In genomic region chr2:31986906-31987305, GRCh38 we compare ENCODE assay signal across 1 cellular context.
TF ChIP-seq lines count a peak whose summit lies in the region.

No MANE protein-coding gene starts in this region.

TF ChIP-seq in GM23338, 12 proteins besides CTCF, POLR2A, EP300 and RAD21:
- TF ChIP-seq, protein P1, sequence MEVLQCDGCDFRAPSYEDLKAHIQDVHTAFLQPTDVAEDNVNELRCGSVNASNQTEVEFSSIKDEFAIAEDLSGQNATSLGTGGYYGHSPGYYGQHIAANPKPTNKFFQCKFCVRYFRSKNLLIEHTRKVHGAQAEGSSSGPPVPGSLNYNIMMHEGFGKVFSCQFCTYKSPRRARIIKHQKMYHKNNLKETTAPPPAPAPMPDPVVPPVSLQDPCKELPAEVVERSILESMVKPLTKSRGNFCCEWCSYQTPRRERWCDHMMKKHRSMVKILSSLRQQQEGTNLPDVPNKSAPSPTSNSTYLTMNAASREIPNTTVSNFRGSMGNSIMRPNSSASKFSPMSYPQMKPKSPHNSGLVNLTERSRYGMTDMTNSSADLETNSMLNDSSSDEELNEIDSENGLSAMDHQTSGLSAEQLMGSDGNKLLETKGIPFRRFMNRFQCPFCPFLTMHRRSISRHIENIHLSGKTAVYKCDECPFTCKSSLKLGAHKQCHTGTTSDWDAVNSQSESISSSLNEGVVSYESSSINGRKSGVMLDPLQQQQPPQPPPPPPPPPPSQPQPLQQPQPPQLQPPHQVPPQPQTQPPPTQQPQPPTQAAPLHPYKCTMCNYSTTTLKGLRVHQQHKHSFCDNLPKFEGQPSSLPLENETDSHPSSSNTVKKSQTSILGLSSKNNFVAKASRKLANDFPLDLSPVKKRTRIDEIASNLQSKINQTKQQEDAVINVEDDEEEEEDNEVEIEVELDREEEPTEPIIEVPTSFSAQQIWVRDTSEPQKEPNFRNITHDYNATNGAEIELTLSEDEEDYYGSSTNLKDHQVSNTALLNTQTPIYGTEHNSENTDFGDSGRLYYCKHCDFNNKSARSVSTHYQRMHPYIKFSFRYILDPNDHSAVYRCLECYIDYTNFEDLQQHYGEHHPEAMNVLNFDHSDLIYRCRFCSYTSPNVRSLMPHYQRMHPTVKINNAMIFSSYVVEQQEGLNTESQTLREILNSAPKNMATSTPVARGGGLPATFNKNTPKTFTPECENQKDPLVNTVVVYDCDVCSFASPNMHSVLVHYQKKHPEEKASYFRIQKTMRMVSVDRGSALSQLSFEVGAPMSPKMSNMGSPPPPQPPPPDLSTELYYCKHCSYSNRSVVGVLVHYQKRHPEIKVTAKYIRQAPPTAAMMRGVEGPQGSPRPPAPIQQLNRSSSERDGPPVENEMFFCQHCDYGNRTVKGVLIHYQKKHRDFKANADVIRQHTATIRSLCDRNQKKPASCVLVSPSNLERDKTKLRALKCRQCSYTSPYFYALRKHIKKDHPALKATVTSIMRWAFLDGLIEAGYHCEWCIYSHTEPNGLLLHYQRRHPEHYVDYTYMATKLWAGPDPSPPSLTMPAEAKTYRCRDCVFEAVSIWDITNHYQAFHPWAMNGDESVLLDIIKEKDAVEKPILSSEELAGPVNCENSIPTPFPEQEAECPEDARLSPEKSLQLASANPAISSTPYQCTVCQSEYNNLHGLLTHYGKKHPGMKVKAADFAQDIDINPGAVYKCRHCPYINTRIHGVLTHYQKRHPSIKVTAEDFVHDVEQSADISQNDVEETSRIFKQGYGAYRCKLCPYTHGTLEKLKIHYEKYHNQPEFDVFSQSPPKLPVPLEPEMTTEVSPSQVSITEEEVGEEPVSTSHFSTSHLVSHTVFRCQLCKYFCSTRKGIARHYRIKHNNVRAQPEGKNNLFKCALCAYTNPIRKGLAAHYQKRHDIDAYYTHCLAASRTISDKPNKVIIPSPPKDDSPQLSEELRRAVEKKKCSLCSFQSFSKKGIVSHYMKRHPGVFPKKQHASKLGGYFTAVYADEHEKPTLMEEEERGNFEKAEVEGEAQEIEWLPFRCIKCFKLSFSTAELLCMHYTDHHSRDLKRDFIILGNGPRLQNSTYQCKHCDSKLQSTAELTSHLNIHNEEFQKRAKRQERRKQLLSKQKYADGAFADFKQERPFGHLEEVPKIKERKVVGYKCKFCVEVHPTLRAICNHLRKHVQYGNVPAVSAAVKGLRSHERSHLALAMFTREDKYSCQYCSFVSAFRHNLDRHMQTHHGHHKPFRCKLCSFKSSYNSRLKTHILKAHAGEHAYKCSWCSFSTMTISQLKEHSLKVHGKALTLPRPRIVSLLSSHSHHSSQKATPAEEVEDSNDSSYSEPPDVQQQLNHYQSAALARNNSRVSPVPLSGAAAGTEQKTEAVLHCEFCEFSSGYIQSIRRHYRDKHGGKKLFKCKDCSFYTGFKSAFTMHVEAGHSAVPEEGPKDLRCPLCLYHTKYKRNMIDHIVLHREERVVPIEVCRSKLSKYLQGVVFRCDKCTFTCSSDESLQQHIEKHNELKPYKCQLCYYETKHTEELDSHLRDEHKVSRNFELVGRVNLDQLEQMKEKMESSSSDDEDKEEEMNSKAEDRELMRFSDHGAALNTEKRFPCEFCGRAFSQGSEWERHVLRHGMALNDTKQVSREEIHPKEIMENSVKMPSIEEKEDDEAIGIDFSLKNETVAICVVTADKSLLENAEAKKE (CRISPR knock-in tag; IDR thresholded peaks at IDR 0.05), result no peak
TF ChIP-seq in GM23338: peak in this region for 0.
